In the genomic region with DNA sequence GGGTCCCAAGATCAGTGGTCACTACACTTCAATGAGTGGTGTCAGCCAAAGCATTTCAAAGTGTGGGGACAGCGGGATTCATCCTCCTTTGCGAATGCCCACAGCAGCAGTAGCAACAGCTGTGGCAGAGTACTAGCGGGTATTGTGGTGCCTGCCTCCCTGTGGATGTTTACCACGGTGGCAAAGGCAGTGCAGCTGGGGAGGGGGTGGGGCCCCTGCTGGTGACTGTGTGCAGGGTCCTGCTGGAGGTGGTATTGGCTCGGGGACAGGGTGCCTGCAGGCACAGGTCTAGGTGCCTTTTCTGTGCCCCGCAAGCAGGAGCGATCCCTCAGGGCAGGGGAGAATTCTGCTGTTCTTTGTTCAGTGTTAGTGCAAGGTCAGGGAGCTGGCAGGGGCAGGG, we compare ENCODE assay signal across 22 cellular contexts.
"Had no signal": no experiment of that assay in that cellular context is flagged by ENCODE, and none has a peak within 500 bp of the region (broad histone marks: within the 10 kb centered on the region; RNA-seq: fewer than 3 reads in every experiment).

No MANE protein-coding gene starts in this region.

- H3K4me3 Mint-ChIP-seq: endodermal cell, natural killer cell, type B pancreatic cell had no signal

- H3K27me3 Mint-ChIP-seq: type B pancreatic cell had no signal

- H3K36me3 Mint-ChIP-seq: natural killer cell had no signal

- DNase-seq: dorsolateral prefrontal cortex; effector CD8-positive, alpha-beta T cell; endodermal cell; foreskin fibroblast; gastrocnemius medialis; kidney; lower lobe of right lung; natural killer cell; nucleus accumbens; psoas muscle; right cardiac atrium; stimulated activated CD4-positive, alpha-beta T cell treated with anti-CD3 and anti-CD28 coated beads, Interleukin-15, amount 100 ng/mL, for 24 hours; stimulated activated CD4-positive, alpha-beta T cell treated with anti-CD3 and anti-CD28 coated beads, Interleukin-2, amount 100 ng/mL, for 48 hours; stimulated activated naive CD4-positive, alpha-beta T cell; stomach; testis had no signal

- H3K4me3 ChIP-seq: dorsolateral prefrontal cortex, gastrocnemius medialis, left lung, lower lobe of right lung, psoas muscle, skin epidermis, stomach, testis, tibial artery had no signal

- H3K36me3 ChIP-seq: gastrocnemius medialis, left lung, lower lobe of right lung, stomach, tibial artery had no signal

- H3K9me3 ChIP-seq: gastrocnemius medialis, left lung, lower lobe of right lung, psoas muscle, stomach, testis, tibial artery had no signal

- H3K27ac Mint-ChIP-seq: endodermal cell, natural killer cell, type B pancreatic cell had no signal

- H3K27me3 ChIP-seq: dorsolateral prefrontal cortex, gastrocnemius medialis, left lung, stomach, testis, tibial artery had no signal

- H3K27ac ChIP-seq: epithelial cell of prostate, gastrocnemius medialis, left lung, lower lobe of right lung, psoas muscle, stomach, testis, tibial artery had no signal

- ATAC-seq: esophagus mucosa, gastrocnemius medialis, left lung, natural killer cell, psoas muscle, right cardiac atrium had no signal

- H3K4me1 ChIP-seq: gastrocnemius medialis, left lung, lower lobe of right lung, psoas muscle, stomach, testis, tibial artery had no signal

- H3K9me3 Mint-ChIP-seq: type B pancreatic cell had no signal

- H3K4me1 Mint-ChIP-seq: natural killer cell had no signal
